In genomic region chr3:40099875-40100274, GRCh38 we compare ENCODE assay signal across 14 cellular contexts.
DNase-seq lines count a peak whose midpoint lies in the region; ATAC-seq lines count a peak whose summit lies in the region.
"Had no signal": no experiment of that assay in that cellular context is flagged by ENCODE, and none has a peak within 500 bp of the region (broad histone marks: within the 10 kb centered on the region; RNA-seq: fewer than 3 reads in every experiment).

No MANE protein-coding gene starts in this region.

- H3K27ac Mint-ChIP-seq in activated CD4-positive, alpha-beta memory T cell treated with anti-CD3 and anti-CD28 coated beads for 36 hours = no peak overlapping the region
- H3K27ac Mint-ChIP-seq: CD4-positive, CD25-positive, alpha-beta regulatory T cell; H9 had no signal

- intact Hi-C loops in activated CD4-positive, alpha-beta memory T cell treated with anti-CD3 and anti-CD28 coated beads for 36 hours (cut with micrococcal nuclease) = no loop called here

- peaks cover 6% of the 10 kb centered on the region for H3K9me3 Mint-ChIP-seq in activated CD4-positive, alpha-beta memory T cell treated with anti-CD3 and anti-CD28 coated beads for 36 hours

- ATAC-seq in left lobe of liver (peak; percentile 68), HG03039 (IDR thresholded peaks at IDR 0.05; ENCODE audit: unreplicated experiment) (no peak)

- peak; percentile 67 for DNase-seq in G401 (ENCODE audit: low spot score)
- DNase-seq in cerebellar cortex (ENCODE audit: low spot score) = peak; percentile 58
- no peak for DNase-seq in left lobe of liver (ENCODE audit: low spot score)
- no peak for DNase-seq in activated CD4-positive, alpha-beta memory T cell treated with anti-CD3 and anti-CD28 coated beads for 36 hours
- no peak for DNase-seq in activated CD4-positive, CD25-positive, alpha-beta regulatory T cell (lab: John Stamatoyannopoulos, UW)
- DNase-seq: BE2C; C1 segment of cervical spinal cord; CD4-positive, CD25-positive, alpha-beta regulatory T cell; CD8-positive, alpha-beta memory T cell; COR-L47; DMS 273 treated with DMSO at 0.1 percent for 48 hours; GDM1; H9 had no signal

- no peaks in the 10 kb centered on the region for H3K36me3 Mint-ChIP-seq in activated CD4-positive, alpha-beta memory T cell treated with anti-CD3 and anti-CD28 coated beads for 36 hours
- H3K36me3 Mint-ChIP-seq: CD4-positive, CD25-positive, alpha-beta regulatory T cell; CD8-positive, alpha-beta memory T cell had no signal

- peaks cover 5% of the 10 kb centered on the region for H3K27me3 Mint-ChIP-seq in activated CD4-positive, alpha-beta memory T cell treated with anti-CD3 and anti-CD28 coated beads for 36 hours

- no peaks in the 10 kb centered on the region for H3K4me1 Mint-ChIP-seq in activated CD4-positive, alpha-beta memory T cell treated with anti-CD3 and anti-CD28 coated beads for 36 hours (ENCODE audit: low read depth)
- H3K4me1 Mint-ChIP-seq: CD4-positive, CD25-positive, alpha-beta regulatory T cell; CD8-positive, alpha-beta memory T cell had no signal

- CTCF ChIA-PET in activated CD4-positive, alpha-beta memory T cell treated with anti-CD3 and anti-CD28 coated beads for 36 hours (lab: Charles Lee) = no interaction called here

- POLR2A ChIA-PET in activated CD4-positive, alpha-beta memory T cell treated with anti-CD3 and anti-CD28 coated beads for 36 hours (lab: Charles Lee) = no interaction called here

- in situ Hi-C loops in G401 (cut with HindIII; ENCODE audit: low sequenced_read_pairs) = no loop called here

- H3K4me3 Mint-ChIP-seq in activated CD4-positive, alpha-beta memory T cell treated with anti-CD3 and anti-CD28 coated beads for 36 hours = no peak overlapping the region
- H3K4me3 Mint-ChIP-seq: CD4-positive, CD25-positive, alpha-beta regulatory T cell; CD8-positive, alpha-beta memory T cell; H9 had no signal

Comparison
In these comparisons a context has a peak if more than half of its experiments do, and no peak if none do; other contexts are left out.
1. DNase-seq: peak in G401 (single experiment) and cerebellar cortex (single experiment); none in left lobe of liver (single experiment), activated CD4-positive, alpha-beta memory T cell treated with anti-CD3 and anti-CD28 coated beads for 36 hours (single experiment) and activated CD4-positive, CD25-positive, alpha-beta regulatory T cell (0 of 4).